21 cellular contexts compared by ENCODE assay signal in genomic region chr4:158035662-158036195, GRCh38.
"Had no signal": no experiment of that assay in that cellular context is flagged by ENCODE, and none has a peak within 500 bp of the region (broad histone marks: within the 10 kb centered on the region; RNA-seq: fewer than 3 reads in every experiment).

No MANE protein-coding gene starts in this region.

- FAIRE-seq: frontal cortex, keratinocyte had no signal

- H3K4me3 ChIP-seq: dorsolateral prefrontal cortex, lung, ovary, psoas muscle, skin epidermis, spleen, testis, tibial artery had no signal

- ATAC-seq: left lobe of liver; natural killer cell; psoas muscle; right cardiac atrium; stimulated activated memory B cell treated with anti-CD40 and anti-IgM and Interleukin-4, amounts not matched to agents 10 μg/mL and 1 μg/mL and 100 μg/mL, for 72 hours; stimulated activated naive CD8-positive, alpha-beta T cell treated with anti-CD3 and anti-CD28 coated beads, Interleukin-15, Interleukin-2, amounts not matched to agents 100 U/mL and 50 U/mL, for 24 hours had no signal

- H3K9me3 ChIP-seq: ovary, psoas muscle, testis, tibial artery had no signal

- H3K27me3 ChIP-seq: dorsolateral prefrontal cortex, ovary, spleen, testis, tibial artery had no signal

- H3K4me1 ChIP-seq: psoas muscle had no signal

- H3K27ac ChIP-seq: dorsolateral prefrontal cortex, ovary, psoas muscle, skin epidermis, spleen, testis, tibial artery had no signal

- H3K36me3 ChIP-seq: ovary, spleen, tibial artery had no signal

- DNase-seq: dorsolateral prefrontal cortex; effector CD4-positive, alpha-beta T cell; head of caudate nucleus; natural killer cell; occipital lobe; ovary; posterior cingulate gyrus; psoas muscle; right cardiac atrium; spleen; stimulated activated CD4-positive, alpha-beta T cell treated with anti-CD3 and anti-CD28 coated beads, Interleukin-4, amount 100 ng/mL, for 4 hours; stimulated activated naive CD8-positive, alpha-beta T cell treated with anti-CD3 and anti-CD28 coated beads, Interleukin-15, Interleukin-2, amounts not matched to agents 100 U/mL and 50 U/mL, for 24 hours; substantia nigra; testis; tibial artery had no signal
